Comparison of ENCODE assay signal across 1 cellular context in genomic region chr17:7572338-7572587, GRCh38.
TF ChIP-seq lines count a peak whose summit lies in the region.

No MANE protein-coding gene starts in this region.

TF ChIP-seq in HepG2, 621 proteins besides CTCF, POLR2A, EP300 and RAD21 (continued from another document and continues in another):
- TF ChIP-seq ARID5B (CRISPR knock-in tag; IDR thresholded peaks at IDR 0.05) (peak; percentile 59; the same call in 1 of the 2 replicates), ERF (CRISPR knock-in tag; IDR thresholded peaks at IDR 0.05) (peak; percentile 80; the same call in 1 of the 2 replicates), ZIK1 (CRISPR knock-in tag; IDR thresholded peaks at IDR 0.05; ENCODE audit: borderline replicate concordance, low read depth) (peak; percentile 69; the same call in 1 of the 2 replicates), IRF2 (CRISPR knock-in tag; IDR thresholded peaks at IDR 0.05) (peak; percentile 88), ZNF124 (CRISPR knock-in tag; IDR thresholded peaks at IDR 0.05) (0 out of 2 replicates have a peak, but pooled peaks have one; percentile 12), SMC3 (IDR thresholded peaks at IDR 0.05; ENCODE audit: low read length) (no peak), ATAD3A (CRISPR knock-in tag; IDR thresholded peaks at IDR 0.05) (no peak), YEATS2 (CRISPR knock-in tag; IDR thresholded peaks at IDR 0.05; ENCODE audit: borderline replicate concordance) (peak; percentile 97; the same call in 1 of the 2 replicates), SOX13 (IDR thresholded peaks at IDR 0.05) (no peak), SOX13 (CRISPR knock-in tag; conservative IDR thresholded peaks at IDR 0.05 in 1 of 2, IDR thresholded peaks at IDR 0.05 in 1 of 2) (0 out of 4 replicates have a peak, but pooled peaks of 1 of the 2 experiments have one; percentile 12), RORA (CRISPR knock-in tag; IDR thresholded peaks at IDR 0.05) (no peak), FOXC1 (CRISPR knock-in tag; IDR thresholded peaks at IDR 0.05; ENCODE audit: borderline replicate concordance) (peak; percentile 81; the same call in 1 of the 2 replicates), CEBPG (CRISPR knock-in tag; IDR thresholded peaks at IDR 0.05) (peak; percentile 43; the same call in 1 of the 2 replicates), ZNF180 (CRISPR knock-in tag; IDR thresholded peaks at IDR 0.05; ENCODE audit: borderline replicate concordance, low read depth) (no peak), FOXJ3 (CRISPR knock-in tag; IDR thresholded peaks at IDR 0.05; ENCODE audit: borderline replicate concordance) (peak; percentile 41; the same call in 1 of the 2 replicates), GLI4 (CRISPR knock-in tag; IDR thresholded peaks at IDR 0.05; ENCODE audit: borderline replicate concordance) (no peak), ARNTL (CRISPR knock-in tag; IDR thresholded peaks at IDR 0.05) (peak; percentile 98), CSRNP2 (CRISPR knock-in tag; conservative IDR thresholded peaks at IDR 0.05; ENCODE audit: low read depth) (no peak), PHF20 (CRISPR knock-in tag; IDR thresholded peaks at IDR 0.05) (peak; percentile 94), JUN (CRISPR knock-in tag; IDR thresholded peaks at IDR 0.05) (peak; percentile 76; the same call in 1 of the 2 replicates), DMAP1 (CRISPR knock-in tag; IDR thresholded peaks at IDR 0.05) (peak; percentile 99), ZSCAN5A (CRISPR knock-in tag; IDR thresholded peaks at IDR 0.05; ENCODE audit: borderline replicate concordance) (no peak; the same call in 1 of the 2 replicates), ZKSCAN5 (CRISPR knock-in tag; IDR thresholded peaks at IDR 0.05) (0 out of 2 replicates have a peak, but pooled peaks have one; percentile 54), GABPB1 (CRISPR knock-in tag; IDR thresholded peaks at IDR 0.05) (no peak), TBX2 (CRISPR knock-in tag; IDR thresholded peaks at IDR 0.05; ENCODE audit: borderline replicate concordance) (peak; percentile 93; the same call in 1 of the 2 replicates), ZNF564 (CRISPR knock-in tag; IDR thresholded peaks at IDR 0.05) (no peak), PHF21A (CRISPR knock-in tag; IDR thresholded peaks at IDR 0.05) (peak; percentile 60; the same call in 1 of the 2 replicates), ZNF543 (CRISPR knock-in tag; IDR thresholded peaks at IDR 0.05) (no peak), ZNF766 (CRISPR knock-in tag; IDR thresholded peaks at IDR 0.05; ENCODE audit: borderline replicate concordance) (peak; percentile 93; the same call in 1 of the 2 replicates), BHLHE40 (IDR thresholded peaks at IDR 0.05; ENCODE audit: low read length) (peak; percentile 99), ZNF318 (CRISPR knock-in tag; IDR thresholded peaks at IDR 0.05) (peak; percentile 23; the same call in 1 of the 2 replicates), ZNF781 (CRISPR knock-in tag; IDR thresholded peaks at IDR 0.05; ENCODE audit: borderline replicate concordance, not compliant biosample characterization) (no peak)
- TF ChIP-seq, protein P1, sequence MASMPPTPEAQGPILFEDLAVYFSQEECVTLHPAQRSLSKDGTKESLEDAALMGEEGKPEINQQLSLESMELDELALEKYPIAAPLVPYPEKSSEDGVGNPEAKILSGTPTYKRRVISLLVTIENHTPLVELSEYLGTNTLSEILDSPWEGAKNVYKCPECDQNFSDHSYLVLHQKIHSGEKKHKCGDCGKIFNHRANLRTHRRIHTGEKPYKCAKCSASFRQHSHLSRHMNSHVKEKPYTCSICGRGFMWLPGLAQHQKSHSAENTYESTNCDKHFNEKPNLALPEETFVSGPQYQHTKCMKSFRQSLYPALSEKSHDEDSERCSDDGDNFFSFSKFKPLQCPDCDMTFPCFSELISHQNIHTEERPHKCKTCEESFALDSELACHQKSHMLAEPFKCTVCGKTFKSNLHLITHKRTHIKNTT (CRISPR knock-in tag; IDR thresholded peaks at IDR 0.05), result no peak
- TF ChIP-seq, protein P2, sequence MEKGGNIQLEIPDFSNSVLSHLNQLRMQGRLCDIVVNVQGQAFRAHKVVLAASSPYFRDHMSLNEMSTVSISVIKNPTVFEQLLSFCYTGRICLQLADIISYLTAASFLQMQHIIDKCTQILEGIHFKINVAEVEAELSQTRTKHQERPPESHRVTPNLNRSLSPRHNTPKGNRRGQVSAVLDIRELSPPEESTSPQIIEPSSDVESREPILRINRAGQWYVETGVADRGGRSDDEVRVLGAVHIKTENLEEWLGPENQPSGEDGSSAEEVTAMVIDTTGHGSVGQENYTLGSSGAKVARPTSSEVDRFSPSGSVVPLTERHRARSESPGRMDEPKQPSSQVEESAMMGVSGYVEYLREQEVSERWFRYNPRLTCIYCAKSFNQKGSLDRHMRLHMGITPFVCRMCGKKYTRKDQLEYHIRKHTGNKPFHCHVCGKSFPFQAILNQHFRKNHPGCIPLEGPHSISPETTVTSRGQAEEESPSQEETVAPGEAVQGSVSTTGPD (CRISPR knock-in tag; IDR thresholded peaks at IDR 0.05), result no peak
- TF ChIP-seq, protein P3, sequence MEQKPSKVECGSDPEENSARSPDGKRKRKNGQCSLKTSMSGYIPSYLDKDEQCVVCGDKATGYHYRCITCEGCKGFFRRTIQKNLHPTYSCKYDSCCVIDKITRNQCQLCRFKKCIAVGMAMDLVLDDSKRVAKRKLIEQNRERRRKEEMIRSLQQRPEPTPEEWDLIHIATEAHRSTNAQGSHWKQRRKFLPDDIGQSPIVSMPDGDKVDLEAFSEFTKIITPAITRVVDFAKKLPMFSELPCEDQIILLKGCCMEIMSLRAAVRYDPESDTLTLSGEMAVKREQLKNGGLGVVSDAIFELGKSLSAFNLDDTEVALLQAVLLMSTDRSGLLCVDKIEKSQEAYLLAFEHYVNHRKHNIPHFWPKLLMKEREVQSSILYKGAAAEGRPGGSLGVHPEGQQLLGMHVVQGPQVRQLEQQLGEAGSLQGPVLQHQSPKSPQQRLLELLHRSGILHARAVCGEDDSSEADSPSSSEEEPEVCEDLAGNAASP (CRISPR knock-in tag; IDR thresholded peaks at IDR 0.05; ENCODE audit: borderline replicate concordance), result 0 out of 2 replicates have a peak, but pooled peaks have one; percentile 29
- TF ChIP-seq, protein P4, sequence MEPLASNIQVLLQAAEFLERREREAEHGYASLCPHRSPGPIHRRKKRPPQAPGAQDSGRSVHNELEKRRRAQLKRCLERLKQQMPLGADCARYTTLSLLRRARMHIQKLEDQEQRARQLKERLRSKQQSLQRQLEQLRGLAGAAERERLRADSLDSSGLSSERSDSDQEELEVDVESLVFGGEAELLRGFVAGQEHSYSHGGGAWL (CRISPR knock-in tag; IDR thresholded peaks at IDR 0.05), result peak; percentile 87
- TF ChIP-seq, protein P5, sequence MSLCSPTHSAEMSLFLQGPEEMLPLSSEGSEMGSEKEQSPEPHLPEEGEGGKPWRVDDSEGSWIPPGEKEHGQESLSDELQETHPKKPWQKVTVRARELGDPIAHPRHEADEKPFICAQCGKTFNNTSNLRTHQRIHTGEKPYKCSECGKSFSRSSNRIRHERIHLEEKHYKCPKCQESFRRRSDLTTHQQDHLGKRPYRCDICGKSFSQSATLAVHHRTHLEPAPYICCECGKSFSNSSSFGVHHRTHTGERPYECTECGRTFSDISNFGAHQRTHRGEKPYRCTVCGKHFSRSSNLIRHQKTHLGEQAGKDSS (CRISPR knock-in tag; IDR thresholded peaks at IDR 0.05; ENCODE audit: borderline replicate concordance, low read depth), result 0 out of 2 replicates have a peak, but pooled peaks have one; percentile 44
